33 cellular contexts compared by ENCODE assay signal in the genomic region with DNA sequence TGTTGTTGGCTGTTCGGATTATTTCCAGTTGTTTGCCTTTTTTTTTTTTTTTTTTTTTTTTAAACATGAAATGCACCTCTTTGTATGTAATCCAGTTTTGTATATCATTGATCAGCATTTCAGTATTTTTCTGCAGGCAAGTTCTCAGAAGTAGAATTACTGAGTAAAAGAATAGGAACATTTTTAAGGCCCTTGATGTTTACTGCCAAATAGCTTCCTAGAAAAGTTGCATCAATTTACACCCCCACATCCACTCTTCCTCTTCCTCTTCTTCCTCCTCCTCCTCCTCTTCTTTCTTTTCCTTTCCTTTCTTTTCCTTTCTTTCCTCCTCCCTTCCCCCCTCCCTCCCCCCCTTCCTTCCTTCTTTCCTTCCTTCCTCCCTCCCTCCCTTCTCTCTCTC.
"Had no signal": no experiment of that assay in that cellular context is flagged by ENCODE, and none has a peak within 500 bp of the region (broad histone marks: within the 10 kb centered on the region; RNA-seq: fewer than 3 reads in every experiment).

No MANE protein-coding gene starts in this region.

- DNase-seq: activated B cell treated with CpG ODN at 0.5 μM for 24 hours; activated CD4-positive, alpha-beta memory T cell treated with anti-CD3 and anti-CD28 coated beads for 36 hours; activated CD4-positive, alpha-beta T cell treated with anti-CD3 and anti-CD28 coated beads for 4 hours; activated CD4-positive, alpha-beta T cell treated with anti-CD3 and anti-CD28 coated beads, Interleukin-2, amount 10 ng/mL, durations not matched to agents 24 days and 14 days; activated CD4-positive, alpha-beta T cell treated with anti-CD3 and anti-CD28 coated beads, Interleukin-2, amount 50 U/mL, for 1 hour; activated CD4-positive, alpha-beta T cell treated with anti-CD3 and anti-CD28 coated beads, Interleukin-2, amount 50 U/mL, for 4 hours; activated CD4-positive, CD25-positive, alpha-beta regulatory T cell treated with anti-CD3 and anti-CD28 coated beads, Interleukin-2, amount 50 U/mL, for 72 hours; activated CD8-positive, alpha-beta memory T cell treated with anti-CD3 and anti-CD28 coated beads, Interleukin-2, amount 50 U/mL, for 4 hours; activated CD8-positive, alpha-beta T cell treated with anti-CD3 and anti-CD28 coated beads for 36 hours; activated effector memory CD4-positive, alpha-beta T cell treated with anti-CD3 and anti-CD28 coated beads, Interleukin-2, amount 50 U/mL, for 16 hours; activated gamma-delta T cell treated with Interleukin-2 at 50 U/mL for 16 hours; activated naive CD4-positive, alpha-beta T cell; activated naive CD4-positive, alpha-beta T cell treated with anti-CD3 and anti-CD28 coated beads for 36 hours; activated naive CD4-positive, alpha-beta T cell treated with anti-CD3 and anti-CD28 coated beads, Interleukin-2, amount 50 U/mL, for 16 hours; activated naive CD8-positive, alpha-beta T cell treated with anti-CD3 and anti-CD28 coated beads for 36 hours; activated T-cell treated with anti-CD3 and anti-CD28 coated beads for 4 hours; activated T-cell treated with anti-CD3 and anti-CD28 coated beads, Interleukin-2, amount 50 U/mL, for 1 hour; activated T-cell treated with anti-CD3 and anti-CD28 coated beads, Interleukin-2, amount 50 U/mL, for 4 hours; activated T-cell treated with anti-CD3 and anti-CD28 coated beads, Interleukin-2, amount 50 U/mL, for 72 hours; adrenal gland; amniotic stem cell; aorta; body of pancreas; brain microvascular endothelial cell; central memory CD4-positive, alpha-beta T cell; T-helper 2 cell; T-helper 9 cell had no signal

- H3K27ac ChIP-seq: adrenal gland, body of pancreas, brain microvascular endothelial cell, VCaP had no signal

- FAIRE-seq: bronchial epithelial cell, colon, TTC549 had no signal

- H3K9me3 ChIP-seq: adrenal gland, body of pancreas had no signal

- ATAC-seq: activated CD8-positive, alpha-beta T cell treated with anti-CD3 and anti-CD28 coated beads for 36 hours; activated naive CD4-positive, alpha-beta T cell treated with anti-CD3 and anti-CD28 coated beads, Interleukin-2, amount 50 U/mL, for 72 hours; activated T-cell treated with anti-CD3 and anti-CD28 coated beads, Interleukin-2, amount 50 U/mL, for 4 hours; activated T-cell treated with anti-CD3 and anti-CD28 coated beads, Interleukin-2, amount 50 U/mL, for 72 hours; activated T-helper 17 cell treated with anti-CD3 and anti-CD28 coated beads, Interleukin-2, amount 50 U/mL, for 72 hours; body of pancreas had no signal

- H3K4me3 ChIP-seq: adrenal gland, body of pancreas had no signal

- H3K4me1 ChIP-seq: adrenal gland, body of pancreas had no signal

- H3K27me3 ChIP-seq: adrenal gland, body of pancreas, brain microvascular endothelial cell had no signal
